ENCODE assay signal across 31 cellular contexts in the genomic region with DNA sequence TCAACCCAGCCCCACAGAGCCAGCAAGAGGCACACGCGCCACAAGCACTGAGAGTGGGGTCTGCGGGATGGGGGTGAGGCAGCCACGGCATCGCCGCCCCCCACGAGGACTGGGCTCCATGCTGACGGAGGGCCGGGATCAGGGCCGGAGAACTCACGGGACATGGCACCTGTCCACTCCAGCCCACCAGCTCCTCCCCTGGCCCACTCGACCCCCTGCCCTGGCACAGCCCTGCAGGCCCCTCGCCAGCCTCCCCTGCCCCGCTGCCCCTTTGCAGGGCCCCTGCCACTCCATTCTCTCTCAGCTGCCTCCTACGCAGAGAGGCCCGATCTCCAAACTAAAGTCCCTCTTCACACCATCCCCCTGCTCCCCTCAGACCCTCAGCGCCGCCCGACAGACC.
"Had no signal": no experiment of that assay in that cellular context is flagged by ENCODE, and none has a peak within 500 bp of the region (broad histone marks: within the 10 kb centered on the region; RNA-seq: fewer than 3 reads in every experiment).

No MANE protein-coding gene starts in this region.

- H3K4me1 Mint-ChIP-seq: activated CD4-positive, alpha-beta T cell treated with anti-CD3 and anti-CD28 coated beads for 36 hours; activated naive CD8-positive, alpha-beta T cell treated with anti-CD3 and anti-CD28 coated beads for 36 hours; activated naive CD8-positive, alpha-beta T cell treated with anti-CD3 and anti-CD28 coated beads, Interleukin-2, amount 50 U/mL, for 24 hours had no signal

- H3K27me3 Mint-ChIP-seq: activated CD4-positive, alpha-beta memory T cell treated with anti-CD3 and anti-CD28 coated beads for 36 hours; activated CD4-positive, alpha-beta T cell treated with anti-CD3 and anti-CD28 coated beads for 36 hours; activated CD4-positive, alpha-beta T cell treated with anti-CD3 and anti-CD28 coated beads, Interleukin-2, amount 10 ng/mL, durations not matched to agents 24 days and 14 days; activated naive CD8-positive, alpha-beta T cell treated with anti-CD3 and anti-CD28 coated beads for 36 hours; activated naive CD8-positive, alpha-beta T cell treated with anti-CD3 and anti-CD28 coated beads, Interleukin-2, amount 50 U/mL, for 24 hours; activated T-cell treated with anti-CD3 and anti-CD28 coated beads, Interleukin-2, amount 50 U/mL, for 24 hours; effector memory CD8-positive, alpha-beta T cell had no signal

- H3K27me3 ChIP-seq: adrenal gland, body of pancreas, esophagus muscularis mucosa, foreskin keratinocyte, gastrocnemius medialis, heart left ventricle had no signal

- DNase-seq: activated CD4-positive, alpha-beta memory T cell treated with anti-CD3 and anti-CD28 coated beads for 36 hours; activated CD4-positive, alpha-beta T cell treated with anti-CD3 and anti-CD28 coated beads for 36 hours; activated CD4-positive, alpha-beta T cell treated with anti-CD3 and anti-CD28 coated beads, Interleukin-2, amount 10 ng/mL, durations not matched to agents 24 days and 14 days; activated CD4-positive, CD25-positive, alpha-beta regulatory T cell; activated CD4-positive, CD25-positive, alpha-beta regulatory T cell treated with anti-CD3 and anti-CD28 coated beads, Interleukin-2, amount 50 U/mL, for 72 hours; activated CD8-positive, alpha-beta memory T cell treated with anti-CD3 and anti-CD28 coated beads, Interleukin-2, amount 50 U/mL, for 48 hours; activated CD8-positive, alpha-beta T cell treated with anti-CD3 and anti-CD28 coated beads, Interleukin-2, amount 10 ng/mL, durations not matched to agents 7 days and 5 days; activated gamma-delta T cell; activated naive CD4-positive, alpha-beta T cell; activated naive CD4-positive, alpha-beta T cell treated with anti-CD3 and anti-CD28 coated beads, Interleukin-2, amount 50 U/mL, for 16 hours; activated naive CD8-positive, alpha-beta T cell treated with anti-CD3 and anti-CD28 coated beads for 36 hours; activated naive CD8-positive, alpha-beta T cell treated with anti-CD3 and anti-CD28 coated beads, Interleukin-2, amount 50 U/mL, for 24 hours; activated T-cell treated with anti-CD3 and anti-CD28 coated beads for 4 hours; activated T-cell treated with anti-CD3 and anti-CD28 coated beads, Interleukin-2, amount 50 U/mL, for 24 hours; activated T-cell treated with anti-CD3 and anti-CD28 coated beads, Interleukin-2, amount 50 U/mL, for 72 hours; adrenal gland; amygdala; aorta; body of pancreas; caudate nucleus; cortex of kidney; dermis blood vessel endothelial cell; effector CD4-positive, alpha-beta T cell; effector memory CD8-positive, alpha-beta T cell; erythroblast; foreskin keratinocyte; gastrocnemius medialis; glutamatergic neuron; heart left ventricle; T-helper 2 cell had no signal

- H3K9me3 ChIP-seq: adrenal gland, body of pancreas, esophagus muscularis mucosa, gastrocnemius medialis, heart left ventricle had no signal

- ATAC-seq: activated CD4-positive, alpha-beta T cell treated with anti-CD3 and anti-CD28 coated beads for 36 hours; activated CD8-positive, alpha-beta T cell treated with anti-CD3 and anti-CD28 coated beads, Interleukin-2, amount 10 ng/mL, durations not matched to agents 7 days and 5 days; activated naive CD8-positive, alpha-beta T cell treated with anti-CD3 and anti-CD28 coated beads, Interleukin-2, amount 50 U/mL, for 24 hours; activated T-cell treated with anti-CD3 and anti-CD28 coated beads, Interleukin-2, amount 50 U/mL, for 72 hours; body of pancreas; effector memory CD8-positive, alpha-beta T cell; foreskin keratinocyte; gastrocnemius medialis; heart left ventricle had no signal

- H3K4me1 ChIP-seq: adrenal gland, esophagus muscularis mucosa, foreskin keratinocyte, gastrocnemius medialis, heart left ventricle had no signal

- H3K27ac ChIP-seq: adrenal gland, body of pancreas, esophagus muscularis mucosa, foreskin keratinocyte, gastrocnemius medialis, heart left ventricle had no signal

- H3K27ac Mint-ChIP-seq: activated CD4-positive, alpha-beta memory T cell treated with anti-CD3 and anti-CD28 coated beads for 36 hours; activated CD4-positive, alpha-beta T cell treated with anti-CD3 and anti-CD28 coated beads for 36 hours; activated CD4-positive, alpha-beta T cell treated with anti-CD3 and anti-CD28 coated beads, Interleukin-2, amount 10 ng/mL, durations not matched to agents 24 days and 14 days; activated CD8-positive, alpha-beta T cell treated with anti-CD3 and anti-CD28 coated beads, Interleukin-2, amount 10 ng/mL, durations not matched to agents 7 days and 5 days; activated naive CD8-positive, alpha-beta T cell treated with anti-CD3 and anti-CD28 coated beads for 36 hours; activated naive CD8-positive, alpha-beta T cell treated with anti-CD3 and anti-CD28 coated beads, Interleukin-2, amount 50 U/mL, for 24 hours; activated T-cell treated with anti-CD3 and anti-CD28 coated beads, Interleukin-2, amount 50 U/mL, for 24 hours; activated T-cell treated with anti-CD3 and anti-CD28 coated beads, Interleukin-2, amount 50 U/mL, for 72 hours; effector memory CD8-positive, alpha-beta T cell had no signal

- H3K36me3 ChIP-seq: adrenal gland, gastrocnemius medialis had no signal

- H3K4me3 Mint-ChIP-seq: activated CD4-positive, alpha-beta memory T cell treated with anti-CD3 and anti-CD28 coated beads for 36 hours; activated CD4-positive, alpha-beta T cell treated with anti-CD3 and anti-CD28 coated beads for 36 hours; activated CD4-positive, alpha-beta T cell treated with anti-CD3 and anti-CD28 coated beads, Interleukin-2, amount 10 ng/mL, durations not matched to agents 24 days and 14 days; activated CD8-positive, alpha-beta T cell treated with anti-CD3 and anti-CD28 coated beads, Interleukin-2, amount 10 ng/mL, durations not matched to agents 7 days and 5 days; activated naive CD8-positive, alpha-beta T cell treated with anti-CD3 and anti-CD28 coated beads for 36 hours; activated naive CD8-positive, alpha-beta T cell treated with anti-CD3 and anti-CD28 coated beads, Interleukin-2, amount 50 U/mL, for 24 hours; activated T-cell treated with anti-CD3 and anti-CD28 coated beads, Interleukin-2, amount 50 U/mL, for 24 hours; activated T-cell treated with anti-CD3 and anti-CD28 coated beads, Interleukin-2, amount 50 U/mL, for 72 hours; effector memory CD8-positive, alpha-beta T cell had no signal

- H3K36me3 Mint-ChIP-seq: activated CD4-positive, alpha-beta memory T cell treated with anti-CD3 and anti-CD28 coated beads for 36 hours; activated naive CD8-positive, alpha-beta T cell treated with anti-CD3 and anti-CD28 coated beads for 36 hours had no signal

- H3K9me3 Mint-ChIP-seq: activated CD4-positive, alpha-beta memory T cell treated with anti-CD3 and anti-CD28 coated beads for 36 hours; activated CD4-positive, alpha-beta T cell treated with anti-CD3 and anti-CD28 coated beads, Interleukin-2, amount 10 ng/mL, durations not matched to agents 24 days and 14 days; activated naive CD8-positive, alpha-beta T cell treated with anti-CD3 and anti-CD28 coated beads for 36 hours; activated naive CD8-positive, alpha-beta T cell treated with anti-CD3 and anti-CD28 coated beads, Interleukin-2, amount 50 U/mL, for 24 hours; activated T-cell treated with anti-CD3 and anti-CD28 coated beads, Interleukin-2, amount 50 U/mL, for 24 hours; activated T-cell treated with anti-CD3 and anti-CD28 coated beads, Interleukin-2, amount 50 U/mL, for 72 hours; effector memory CD8-positive, alpha-beta T cell had no signal

- H3K4me3 ChIP-seq: adrenal gland, body of pancreas, esophagus muscularis mucosa, gastrocnemius medialis, heart left ventricle had no signal
